Comparison of ENCODE assay signal across 12 cellular contexts in the genomic region with DNA sequence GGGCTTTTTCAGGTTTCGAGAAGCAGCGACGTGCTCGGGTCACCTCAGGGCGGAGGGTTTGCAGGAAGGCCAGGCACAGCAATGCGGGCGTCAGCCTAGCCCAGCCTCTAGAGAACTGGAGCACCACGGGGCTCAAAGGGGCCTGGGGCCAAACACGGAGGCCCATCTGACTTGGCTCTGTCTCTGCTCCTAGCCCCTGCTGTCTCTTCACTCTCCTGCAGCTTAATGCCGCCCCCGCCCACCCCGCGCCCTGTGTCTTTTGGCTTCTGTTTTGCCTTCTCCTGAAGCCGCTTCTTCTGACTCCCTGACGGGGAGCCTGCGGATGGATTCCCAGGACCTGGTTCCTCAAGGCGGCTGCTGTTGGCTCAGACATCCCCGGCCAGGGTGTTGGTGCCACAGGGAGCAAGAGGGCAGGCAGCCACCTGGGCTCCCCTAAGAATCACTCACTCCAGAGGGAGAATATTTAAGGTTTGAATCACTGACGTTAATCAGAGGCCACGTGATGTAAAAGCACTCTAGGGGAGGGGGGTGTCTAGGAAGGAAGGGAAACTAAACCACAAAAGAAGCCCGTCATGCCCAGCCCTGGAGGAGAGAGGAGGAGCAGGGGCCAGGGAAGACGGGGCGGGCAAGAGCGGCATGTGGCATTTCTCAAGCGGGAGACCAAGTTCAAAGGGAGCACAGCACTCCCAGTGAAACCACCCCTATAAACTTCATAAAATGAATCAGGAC. TPM values are rescaled to one million over a fixed set of nuclear protein-coding genes. Genes with fewer than 3 reads are reported as not detected.
A peak's percentile ranks its signal among the peaks of the same experiment; 100 is the strongest.
DNase-seq lines count a peak whose midpoint lies in the region; ATAC-seq, FAIRE-seq and TF ChIP-seq lines count a peak whose summit lies in the region.
"Had no signal": no experiment of that assay in that cellular context is flagged by ENCODE, and none has a peak within 500 bp of the region (broad histone marks: within the 10 kb centered on the region; RNA-seq: fewer than 3 reads in every experiment).

No MANE protein-coding gene starts in this region.

- in situ Hi-C loops in Caki2 (cut with HindIII; ENCODE audit: low pct_unique_long_range_greater_than_20kb, low sequenced_read_pairs): no loop called here

- H3K4me3 ChIP-seq in neural progenitor cell: no peak overlapping the region
- H3K4me3 ChIP-seq: dorsolateral prefrontal cortex, SJCRH30 had no signal

- H3F3A ChIP-seq in neural progenitor cell (ENCODE audit: low read depth): peaks cover 10% of the 10 kb centered on the region

- H3K9ac ChIP-seq in neural progenitor cell: no peak overlapping the region

- no peaks in the 10 kb centered on the region for H4K20me1 ChIP-seq in neural progenitor cell (ENCODE audit: low read depth)

- H3K27me3 Mint-ChIP-seq in neural progenitor cell (ENCODE audit: insufficient read depth, low read depth): peaks cover 6% of the 10 kb centered on the region
- peaks cover 18% of the 10 kb centered on the region for H3K27me3 Mint-ChIP-seq in T-helper 2 cell treated with Interferon-gamma antibody and Interleukin-4, amounts not matched to agents 5 μg/mL and 100 μg/mL, for 36 hours (ENCODE audit: low read depth)

- DNase-seq in Caki2 (ENCODE audit: low read depth) (peak; percentile 29), HTR-8/SVneo (ENCODE audit: insufficient read length, low spot score) (peak; percentile 86), cerebellum (ENCODE audit: low spot score) (peak; percentile 7), neural progenitor cell (ENCODE audit: low spot score) (peak; percentile 25), putamen (ENCODE audit: low spot score) (no peak), hepatic stellate cell (ENCODE audit: low spot score) (no peak)
- DNase-seq in T-helper 2 cell treated with Interferon-gamma antibody and Interleukin-4, amounts not matched to agents 5 μg/mL and 100 μg/mL, for 36 hours (ENCODE audit: low spot score): no peak
- DNase-seq: NCI-H1436 treated with DMSO at 0.1 percent for 48 hours, SJCRH30 had no signal

- peaks cover 23% of the 10 kb centered on the region for H3K4me1 ChIP-seq in neural progenitor cell
- H3K4me1 ChIP-seq: SJCRH30 had no signal

- TF ChIP-seq CTCF in neural progenitor cell (IDR thresholded peaks at IDR 0.05): no peak

- H3K27me3 ChIP-seq in neural progenitor cell: peaks cover 6% of the 10 kb centered on the region

- H3K4me1 Mint-ChIP-seq in neural progenitor cell: peaks cover 26% of the 10 kb centered on the region
- no peaks in the 10 kb centered on the region for H3K4me1 Mint-ChIP-seq in T-helper 2 cell treated with Interferon-gamma antibody and Interleukin-4, amounts not matched to agents 5 μg/mL and 100 μg/mL, for 36 hours (ENCODE audit: low read depth)

- no peaks in the 10 kb centered on the region for H3K79me2 ChIP-seq in neural progenitor cell (ENCODE audit: low read depth)

- no peaks in the 10 kb centered on the region for H3K36me3 ChIP-seq in neural progenitor cell
- H3K36me3 ChIP-seq: SJCRH30 had no signal

- H3K4me3 Mint-ChIP-seq in neural progenitor cell: no peak overlapping the region
- H3K4me3 Mint-ChIP-seq in T-helper 2 cell treated with Interferon-gamma antibody and Interleukin-4, amounts not matched to agents 5 μg/mL and 100 μg/mL, for 36 hours: no peak overlapping the region

- peak overlapping the region; percentile 42 for H2AFZ ChIP-seq in neural progenitor cell (replicated peaks)

- H3K4me2 ChIP-seq in neural progenitor cell: no peak overlapping the region

- ATAC-seq in GM18517 (IDR thresholded peaks at IDR 0.05; ENCODE audit: unreplicated experiment): no peak

- peaks cover 4% of the 10 kb centered on the region for H3K9me3 Mint-ChIP-seq in neural progenitor cell
- no peaks in the 10 kb centered on the region for H3K9me3 Mint-ChIP-seq in T-helper 2 cell treated with Interferon-gamma antibody and Interleukin-4, amounts not matched to agents 5 μg/mL and 100 μg/mL, for 36 hours

- no peak overlapping the region for H3K27ac Mint-ChIP-seq in neural progenitor cell
- no peak overlapping the region for H3K27ac Mint-ChIP-seq in T-helper 2 cell treated with Interferon-gamma antibody and Interleukin-4, amounts not matched to agents 5 μg/mL and 100 μg/mL, for 36 hours

- peak; percentile 88 for FAIRE-seq in HTR-8/SVneo (lab: Jason Lieb, UNC)
- FAIRE-seq: islet of Langerhans had no signal

- no peaks in the 10 kb centered on the region for H3K9me3 ChIP-seq in neural progenitor cell (ENCODE audit: low read depth)
- H3K9me3 ChIP-seq: SJCRH30 had no signal

- H3K27ac ChIP-seq in neural progenitor cell: no peak overlapping the region
- H3K27ac ChIP-seq: dorsolateral prefrontal cortex, SJCRH30 had no signal

- no peaks in the 10 kb centered on the region for H3K36me3 Mint-ChIP-seq in neural progenitor cell
- no peaks in the 10 kb centered on the region for H3K36me3 Mint-ChIP-seq in T-helper 2 cell treated with Interferon-gamma antibody and Interleukin-4, amounts not matched to agents 5 μg/mL and 100 μg/mL, for 36 hours (ENCODE audit: low read depth)

RNA-seq across cellular contexts. Expression of a gene that starts 36.9 kb away (rescaled TPM):
- not detected in 2 replicates for total RNA-seq in Caki2 (2014; rRNA removed; shearing (Covaris generic); ENCODE audit: low replicate concordance)
- 10.1 TPM for total RNA-seq in cerebellum
- total RNA-seq in neural progenitor cell (ENCODE audit: low replicate concordance): 0.80 and 1.2 TPM in 2 replicates
- total RNA-seq: SJCRH30 had no signal

Comparison
In these comparisons a context has a peak if more than half of its experiments do, and no peak if none do; other contexts are left out.
1. DNase-seq: peak in Caki2 (single experiment), HTR-8/SVneo (single experiment), cerebellum (single experiment) and neural progenitor cell (single experiment); none in putamen (single experiment), T-helper 2 cell treated with Interferon-gamma antibody and Interleukin-4, amounts not matched to agents 5 μg/mL and 100 μg/mL, for 36 hours (single experiment) and hepatic stellate cell (single experiment).